In genomic region chr9:133090752-133091325, GRCh38 we compare ENCODE assay signal across 1 cellular context.
TF ChIP-seq lines count a peak whose summit lies in the region.

No MANE protein-coding gene starts in this region.

TF ChIP-seq in HepG2, 621 proteins besides CTCF, POLR2A, EP300 and RAD21:
- TF ChIP-seq ZFP90 (CRISPR knock-in tag; IDR thresholded peaks at IDR 0.05; ENCODE audit: borderline replicate concordance) (no peak), HOXA9 (CRISPR knock-in tag; IDR thresholded peaks at IDR 0.05; ENCODE audit: borderline replicate concordance) (no peak), ZNF460 (CRISPR knock-in tag; IDR thresholded peaks at IDR 0.05; ENCODE audit: borderline replicate concordance) (no peak), RARG (CRISPR knock-in tag; IDR thresholded peaks at IDR 0.05; ENCODE audit: low read depth) (no peak), E2F5 (CRISPR knock-in tag; conservative IDR thresholded peaks at IDR 0.05) (no peak), TFDP2 (CRISPR knock-in tag; IDR thresholded peaks at IDR 0.05) (no peak), CHD4 (IDR thresholded peaks at IDR 0.05; ENCODE audit: borderline replicate concordance, low read length) (no peak), ZIK1 (CRISPR knock-in tag; IDR thresholded peaks at IDR 0.05; ENCODE audit: borderline replicate concordance, low read depth) (no peak), ZNF747 (CRISPR knock-in tag; IDR thresholded peaks at IDR 0.05; ENCODE audit: borderline replicate concordance) (no peak), TRAFD1 (CRISPR knock-in tag; IDR thresholded peaks at IDR 0.05; ENCODE audit: borderline replicate concordance) (no peak), CENPBD1 (CRISPR knock-in tag; IDR thresholded peaks at IDR 0.05; ENCODE audit: borderline replicate concordance, low read depth) (no peak), ZBTB20 (CRISPR knock-in tag; IDR thresholded peaks at IDR 0.05; ENCODE audit: borderline replicate concordance, low read depth) (no peak), NFYC (CRISPR knock-in tag; IDR thresholded peaks at IDR 0.05) (no peak), SNRNP70 (IDR thresholded peaks at IDR 0.05; ENCODE audit: low read depth, low read length) (no peak), SIN3B (IDR thresholded peaks at IDR 0.05; ENCODE audit: low read length) (no peak)
TF ChIP-seq in HepG2: peak in this region for 0.
